Comparison of ENCODE assay signal across 26 cellular contexts in the genomic region with DNA sequence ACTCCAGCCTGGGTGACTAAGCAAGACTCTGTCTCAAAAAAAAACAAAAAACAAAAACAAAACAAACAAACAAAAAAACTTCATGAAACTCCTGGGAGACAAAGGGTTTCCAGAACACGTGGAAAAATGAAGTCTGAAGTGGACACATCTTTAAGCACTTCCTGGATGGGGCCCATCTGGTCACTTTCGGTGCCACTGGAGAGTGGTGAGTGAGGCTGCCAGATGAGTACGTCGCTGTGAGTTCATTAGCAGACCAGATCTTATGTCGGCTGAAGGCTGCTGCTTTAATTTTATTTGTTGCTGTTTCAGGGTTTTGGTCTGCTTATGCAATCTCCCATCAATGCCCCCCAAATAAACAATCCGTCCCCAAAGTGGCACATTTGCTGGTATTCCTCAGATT.
DNase-seq lines count a peak whose midpoint lies in the region; ATAC-seq, FAIRE-seq and TF ChIP-seq lines count a peak whose summit lies in the region.
"Had no signal": no experiment of that assay in that cellular context is flagged by ENCODE, and none has a peak within 500 bp of the region (broad histone marks: within the 10 kb centered on the region; RNA-seq: fewer than 3 reads in every experiment).

No MANE protein-coding gene starts in this region.

- peaks cover 9% of the 10 kb centered on the region for H3K4me1 Mint-ChIP-seq in glutamatergic neuron (ENCODE audit: low read depth, unreplicated experiment)
- H3K4me1 Mint-ChIP-seq in stimulated activated naive CD8-positive, alpha-beta T cell treated with anti-CD3 and anti-CD28 coated beads, Interleukin-15, amount 100 ng/mL, for 72 hours: peaks cover 6% of the 10 kb centered on the region
- H3K4me1 Mint-ChIP-seq: activated CD8-positive, alpha-beta memory T cell treated with anti-CD3 and anti-CD28 coated beads, Interleukin-2, amount 10 ng/mL, durations not matched to agents 7 days and 5 days; CD14-positive monocyte; central memory CD8-positive, alpha-beta T cell; endodermal cell; WTC11 had no signal

- peaks cover 2% of the 10 kb centered on the region for H3K9me3 Mint-ChIP-seq in glutamatergic neuron (ENCODE audit: unreplicated experiment)
- peaks cover 12 to 34% of the 10 kb centered on the region in 2 donors for H3K9me3 Mint-ChIP-seq in stimulated activated naive CD8-positive, alpha-beta T cell treated with anti-CD3 and anti-CD28 coated beads, Interleukin-15, amount 100 ng/mL, for 72 hours

- peak overlapping the region; percentile 1 for H3K27ac Mint-ChIP-seq in glutamatergic neuron (ENCODE audit: unreplicated experiment)
- no peak overlapping the region for H3K27ac Mint-ChIP-seq in stimulated activated naive CD8-positive, alpha-beta T cell treated with anti-CD3 and anti-CD28 coated beads, Interleukin-15, amount 100 ng/mL, for 72 hours
- H3K27ac Mint-ChIP-seq: activated CD8-positive, alpha-beta memory T cell treated with anti-CD3 and anti-CD28 coated beads, Interleukin-2, amount 10 ng/mL, durations not matched to agents 7 days and 5 days; activated T-cell treated with anti-CD3 and anti-CD28 coated beads, Interleukin-2, amount 50 U/mL, for 72 hours; CD14-positive monocyte; dendritic cell treated with granulocyte-macrophage colony-stimulating factor and Interleukin-4, amounts not matched to agents 40 ng/mL and 50 ng/mL, for 4 days; endodermal cell; nephron progenitor cell; WTC11 had no signal

- H3K36me3 Mint-ChIP-seq in glutamatergic neuron (ENCODE audit: unreplicated experiment): peaks cover 7% of the 10 kb centered on the region
- H3K36me3 Mint-ChIP-seq: activated CD8-positive, alpha-beta memory T cell treated with anti-CD3 and anti-CD28 coated beads, Interleukin-2, amount 10 ng/mL, durations not matched to agents 7 days and 5 days; CD14-positive monocyte; WTC11 had no signal

- no peak for TF ChIP-seq CTCF in glutamatergic neuron (IDR thresholded peaks at IDR 0.05; ENCODE audit: partially characterized antibody, unreplicated experiment)

- no peak for TF ChIP-seq POLR2A in H54 (IDR thresholded peaks at IDR 0.05; ENCODE audit: low read depth, low read length)

- no peak overlapping the region for H3K4me3 Mint-ChIP-seq in glutamatergic neuron (ENCODE audit: unreplicated experiment)
- H3K4me3 Mint-ChIP-seq in stimulated activated naive CD8-positive, alpha-beta T cell treated with anti-CD3 and anti-CD28 coated beads, Interleukin-15, amount 100 ng/mL, for 72 hours: no peak overlapping the region
- H3K4me3 Mint-ChIP-seq: activated CD8-positive, alpha-beta memory T cell treated with anti-CD3 and anti-CD28 coated beads, Interleukin-2, amount 10 ng/mL, durations not matched to agents 7 days and 5 days; activated T-cell treated with anti-CD3 and anti-CD28 coated beads, Interleukin-2, amount 50 U/mL, for 72 hours; central memory CD8-positive, alpha-beta T cell; dendritic cell treated with granulocyte-macrophage colony-stimulating factor and Interleukin-4, amounts not matched to agents 40 ng/mL and 50 ng/mL, for 4 days; endodermal cell; nephron progenitor cell; WTC11 had no signal

- no peak for FAIRE-seq in H54 (lab: Jason Lieb, UNC)
- FAIRE-seq: G401.6 had no signal

- H3K27me3 Mint-ChIP-seq in glutamatergic neuron (ENCODE audit: unreplicated experiment): peaks cover 7% of the 10 kb centered on the region
- H3K27me3 Mint-ChIP-seq in stimulated activated naive CD8-positive, alpha-beta T cell treated with anti-CD3 and anti-CD28 coated beads, Interleukin-15, amount 100 ng/mL, for 72 hours: peaks cover 9% of the 10 kb centered on the region

- DNase-seq in A172 (ENCODE audit: low spot score): peak; percentile 57
- peak; percentile 58 for DNase-seq in Daoy (ENCODE audit: low read depth)
- peak; percentile 43 for DNase-seq in NCI-H2227 treated with DMSO at 0.1 percent for 48 hours (lab: John Stamatoyannopoulos, UW)
- peak; percentile 34 for DNase-seq in glutamatergic neuron
- DNase-seq in stimulated activated naive CD8-positive, alpha-beta T cell treated with anti-CD3 and anti-CD28 coated beads, Interleukin-15, amount 100 ng/mL, for 72 hours: no peak
- DNase-seq in H54 (ENCODE audit: insufficient read length, low spot score): no peak
- DNase-seq: activated CD4-positive, alpha-beta T cell treated with anti-CD3 and anti-CD28 coated beads, Interleukin-2, amount 50 U/mL, for 1 hour; activated CD8-positive, alpha-beta memory T cell treated with anti-CD3 and anti-CD28 coated beads, Interleukin-2, amount 10 ng/mL, durations not matched to agents 7 days and 5 days; activated naive CD4-positive, alpha-beta T cell; activated T-cell treated with anti-CD3 and anti-CD28 coated beads, Interleukin-2, amount 50 U/mL, for 72 hours; endodermal cell; foreskin keratinocyte; nephron progenitor cell; ovary; Peyer's patch; SIG-M5; stomach; T-helper 9 cell; tibial artery had no signal

- no peak for ATAC-seq in stimulated activated naive CD8-positive, alpha-beta T cell treated with anti-CD3 and anti-CD28 coated beads, Interleukin-15, amount 100 ng/mL, for 72 hours
- ATAC-seq in GM18909 (IDR thresholded peaks at IDR 0.05; ENCODE audit: poor library complexity, unreplicated experiment): no peak
- ATAC-seq: activated CD8-positive, alpha-beta memory T cell treated with anti-CD3 and anti-CD28 coated beads, Interleukin-2, amount 10 ng/mL, durations not matched to agents 7 days and 5 days; activated T-cell treated with anti-CD3 and anti-CD28 coated beads, Interleukin-2, amount 50 U/mL, for 72 hours; esophagus mucosa; foreskin keratinocyte; WTC11 had no signal

Comparison
In these comparisons a context has a peak if more than half of its experiments do, and no peak if none do; other contexts are left out.
1. DNase-seq: peak in A172 (single experiment), Daoy (single experiment), NCI-H2227 treated with DMSO at 0.1 percent for 48 hours (single experiment) and glutamatergic neuron (single experiment); none in stimulated activated naive CD8-positive, alpha-beta T cell treated with anti-CD3 and anti-CD28 coated beads, Interleukin-15, amount 100 ng/mL, for 72 hours (0 of 2) and H54 (single experiment).